In the genomic region with DNA sequence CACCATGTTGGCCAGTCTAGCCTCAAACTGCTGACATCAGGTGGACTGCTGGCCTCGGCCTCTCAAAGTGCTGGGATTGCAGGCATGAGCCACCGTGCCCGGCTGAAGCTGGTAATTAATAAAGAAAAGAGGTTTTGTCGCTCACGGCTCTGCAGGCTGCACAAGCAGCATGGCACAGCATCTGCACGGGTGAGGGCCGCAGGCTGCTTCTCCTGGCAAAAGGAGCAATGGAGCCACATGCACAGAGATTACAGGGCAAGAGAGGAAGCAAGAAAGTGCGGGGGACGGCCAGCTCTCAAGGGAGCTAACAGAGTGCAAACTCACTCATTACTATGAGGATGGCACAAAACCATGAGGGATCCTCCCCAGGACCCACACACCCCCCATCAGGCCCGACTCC, we compare ENCODE assay signal across 34 cellular contexts.
"Had no signal": no experiment of that assay in that cellular context is flagged by ENCODE, and none has a peak within 500 bp of the region (broad histone marks: within the 10 kb centered on the region; RNA-seq: fewer than 3 reads in every experiment).

No MANE protein-coding gene starts in this region.

- H3K4me1 ChIP-seq: breast epithelium, colonic mucosa had no signal

- H3K27ac Mint-ChIP-seq: activated CD4-positive, alpha-beta memory T cell treated with anti-CD3 and anti-CD28 coated beads for 36 hours; activated CD4-positive, alpha-beta T cell treated with anti-CD3 and anti-CD28 coated beads for 36 hours; activated CD4-positive, alpha-beta T cell treated with anti-CD3 and anti-CD28 coated beads, Interleukin-2, amount 10 ng/mL, durations not matched to agents 24 days and 14 days; activated CD8-positive, alpha-beta memory T cell treated with anti-CD3 and anti-CD28 coated beads, Interleukin-2, amount 10 ng/mL, durations not matched to agents 7 days and 5 days; activated CD8-positive, alpha-beta T cell treated with anti-CD3 and anti-CD28 coated beads, Interleukin-2, amount 10 ng/mL, durations not matched to agents 7 days and 5 days; activated naive CD4-positive, alpha-beta T cell treated with anti-CD3 and anti-CD28 coated beads, Interleukin-2, amount 10 ng/mL, durations not matched to agents 7 days and 5 days; activated naive CD4-positive, alpha-beta T cell treated with anti-CD3 and anti-CD28 coated beads, Interleukin-2, amount 50 U/mL, for 72 hours; activated naive CD8-positive, alpha-beta T cell treated with anti-CD3 and anti-CD28 coated beads, Interleukin-2, amount 10 ng/mL, durations not matched to agents 7 days and 5 days; activated T-cell treated with anti-CD3 and anti-CD28 coated beads, Interleukin-2, amount 50 U/mL, for 72 hours; brain; T-helper 17 cell; T-helper 2 cell treated with Interferon-gamma antibody and Interleukin-4, amounts not matched to agents 5 μg/mL and 100 μg/mL, for 36 hours had no signal

- FAIRE-seq: endometrium, frontal cortex had no signal

- H3K27ac ChIP-seq: ascending aorta, breast epithelium, cardiac muscle cell, colonic mucosa, epithelial cell of prostate, esophagus squamous epithelium had no signal

- H3K9me3 Mint-ChIP-seq: activated CD4-positive, alpha-beta memory T cell treated with anti-CD3 and anti-CD28 coated beads for 36 hours; activated CD4-positive, alpha-beta T cell treated with anti-CD3 and anti-CD28 coated beads, Interleukin-2, amount 10 ng/mL, durations not matched to agents 24 days and 14 days; activated naive CD4-positive, alpha-beta T cell treated with anti-CD3 and anti-CD28 coated beads, Interleukin-2, amount 10 ng/mL, durations not matched to agents 7 days and 5 days; activated naive CD4-positive, alpha-beta T cell treated with anti-CD3 and anti-CD28 coated beads, Interleukin-2, amount 50 U/mL, for 72 hours; activated naive CD8-positive, alpha-beta T cell treated with anti-CD3 and anti-CD28 coated beads, Interleukin-2, amount 10 ng/mL, durations not matched to agents 7 days and 5 days; activated T-cell treated with anti-CD3 and anti-CD28 coated beads, Interleukin-2, amount 50 U/mL, for 72 hours; T-helper 2 cell treated with Interferon-gamma antibody and Interleukin-4, amounts not matched to agents 5 μg/mL and 100 μg/mL, for 36 hours had no signal

- ATAC-seq: activated CD4-positive, alpha-beta T cell treated with anti-CD3 and anti-CD28 coated beads for 36 hours; activated CD8-positive, alpha-beta memory T cell treated with anti-CD3 and anti-CD28 coated beads, Interleukin-2, amount 10 ng/mL, durations not matched to agents 7 days and 5 days; activated CD8-positive, alpha-beta T cell treated with anti-CD3 and anti-CD28 coated beads, Interleukin-2, amount 10 ng/mL, durations not matched to agents 7 days and 5 days; activated naive CD4-positive, alpha-beta T cell treated with anti-CD3 and anti-CD28 coated beads, Interleukin-2, amount 50 U/mL, for 72 hours; activated T-cell treated with anti-CD3 and anti-CD28 coated beads, Interleukin-2, amount 50 U/mL, for 72 hours; T-helper 17 cell had no signal

- H3K4me3 ChIP-seq: ascending aorta, breast epithelium, cardiac muscle cell, colonic mucosa, esophagus squamous epithelium, heart left ventricle had no signal

- H3K27me3 Mint-ChIP-seq: activated CD4-positive, alpha-beta memory T cell treated with anti-CD3 and anti-CD28 coated beads for 36 hours; activated CD4-positive, alpha-beta T cell treated with anti-CD3 and anti-CD28 coated beads for 36 hours; activated CD4-positive, alpha-beta T cell treated with anti-CD3 and anti-CD28 coated beads, Interleukin-2, amount 10 ng/mL, durations not matched to agents 24 days and 14 days; activated CD8-positive, alpha-beta memory T cell treated with anti-CD3 and anti-CD28 coated beads, Interleukin-2, amount 10 ng/mL, durations not matched to agents 7 days and 5 days; activated naive CD8-positive, alpha-beta T cell treated with anti-CD3 and anti-CD28 coated beads, Interleukin-2, amount 10 ng/mL, durations not matched to agents 7 days and 5 days; T-helper 17 cell had no signal

- H3K27me3 ChIP-seq: ascending aorta, breast epithelium, cardiac muscle cell, heart left ventricle had no signal

- H3K4me3 Mint-ChIP-seq: activated CD4-positive, alpha-beta memory T cell treated with anti-CD3 and anti-CD28 coated beads for 36 hours; activated CD4-positive, alpha-beta T cell treated with anti-CD3 and anti-CD28 coated beads for 36 hours; activated CD4-positive, alpha-beta T cell treated with anti-CD3 and anti-CD28 coated beads, Interleukin-2, amount 10 ng/mL, durations not matched to agents 24 days and 14 days; activated CD8-positive, alpha-beta memory T cell treated with anti-CD3 and anti-CD28 coated beads, Interleukin-2, amount 10 ng/mL, durations not matched to agents 7 days and 5 days; activated CD8-positive, alpha-beta T cell treated with anti-CD3 and anti-CD28 coated beads, Interleukin-2, amount 10 ng/mL, durations not matched to agents 7 days and 5 days; activated naive CD4-positive, alpha-beta T cell treated with anti-CD3 and anti-CD28 coated beads, Interleukin-2, amount 10 ng/mL, durations not matched to agents 7 days and 5 days; activated naive CD8-positive, alpha-beta T cell treated with anti-CD3 and anti-CD28 coated beads, Interleukin-2, amount 10 ng/mL, durations not matched to agents 7 days and 5 days; activated T-cell treated with anti-CD3 and anti-CD28 coated beads, Interleukin-2, amount 50 U/mL, for 72 hours; brain; T-helper 17 cell; T-helper 2 cell treated with Interferon-gamma antibody and Interleukin-4, amounts not matched to agents 5 μg/mL and 100 μg/mL, for 36 hours had no signal

- DNase-seq: activated CD4-positive, alpha-beta memory T cell treated with anti-CD3 and anti-CD28 coated beads for 36 hours; activated CD4-positive, alpha-beta T cell treated with anti-CD3 and anti-CD28 coated beads for 36 hours; activated CD4-positive, alpha-beta T cell treated with anti-CD3 and anti-CD28 coated beads, Interleukin-2, amount 10 ng/mL, durations not matched to agents 24 days and 14 days; activated CD4-positive, CD25-positive, alpha-beta regulatory T cell; activated CD4-positive, CD25-positive, alpha-beta regulatory T cell treated with anti-CD3 and anti-CD28 coated beads, Interleukin-2, amount 50 U/mL, for 72 hours; activated CD8-positive, alpha-beta memory T cell treated with anti-CD3 and anti-CD28 coated beads, Interleukin-2, amount 10 ng/mL, durations not matched to agents 7 days and 5 days; activated CD8-positive, alpha-beta memory T cell treated with anti-CD3 and anti-CD28 coated beads, Interleukin-2, amount 50 U/mL, for 4 hours; activated CD8-positive, alpha-beta T cell treated with anti-CD3 and anti-CD28 coated beads, Interleukin-2, amount 10 ng/mL, durations not matched to agents 7 days and 5 days; activated gamma-delta T cell; activated naive CD4-positive, alpha-beta T cell; activated naive CD4-positive, alpha-beta T cell treated with anti-CD3 and anti-CD28 coated beads, Interleukin-2, amount 10 ng/mL, durations not matched to agents 7 days and 5 days; activated naive CD8-positive, alpha-beta T cell treated with anti-CD3 and anti-CD28 coated beads, Interleukin-2, amount 10 ng/mL, durations not matched to agents 7 days and 5 days; activated T-cell treated with anti-CD3 and anti-CD28 coated beads, Interleukin-2, amount 50 U/mL, for 1 hour; activated T-cell treated with anti-CD3 and anti-CD28 coated beads, Interleukin-2, amount 50 U/mL, for 72 hours; central memory CD4-positive, alpha-beta T cell; cerebellar nuclear complex; colonic mucosa; effector CD8-positive, alpha-beta T cell; esophagus squamous epithelium; foreskin fibroblast; glutamatergic neuron; T-helper 1 cell; T-helper 17 cell; T1000 had no signal

- H3K9me3 ChIP-seq: ascending aorta, breast epithelium, colonic mucosa, esophagus squamous epithelium, heart left ventricle had no signal

- H3K36me3 Mint-ChIP-seq: activated naive CD4-positive, alpha-beta T cell treated with anti-CD3 and anti-CD28 coated beads, Interleukin-2, amount 10 ng/mL, durations not matched to agents 7 days and 5 days; activated naive CD4-positive, alpha-beta T cell treated with anti-CD3 and anti-CD28 coated beads, Interleukin-2, amount 50 U/mL, for 72 hours; activated naive CD8-positive, alpha-beta T cell treated with anti-CD3 and anti-CD28 coated beads, Interleukin-2, amount 10 ng/mL, durations not matched to agents 7 days and 5 days; brain had no signal

- H3K36me3 ChIP-seq: ascending aorta, breast epithelium, cardiac muscle cell, colonic mucosa, esophagus squamous epithelium, heart left ventricle had no signal
